In the genomic region with DNA sequence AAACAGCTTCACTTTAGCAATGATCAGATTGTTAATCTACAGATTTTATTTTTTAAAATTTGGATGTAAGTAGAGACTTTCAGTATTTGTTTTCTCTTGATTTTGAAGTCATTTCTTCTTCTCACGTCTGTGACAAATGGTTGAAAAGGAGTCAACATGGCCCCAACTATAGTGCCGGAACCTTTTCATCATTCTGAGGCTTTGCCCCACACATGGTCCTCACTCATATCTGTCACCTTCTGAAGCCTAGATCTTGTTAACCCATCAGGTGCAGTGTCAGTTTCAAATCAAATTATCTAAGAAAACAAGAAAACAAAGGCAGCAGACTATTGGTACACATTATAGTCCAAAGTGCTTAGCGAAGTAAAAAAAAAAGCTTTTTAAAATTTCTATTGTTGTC, we compare ENCODE assay signal across 24 cellular contexts.
"Had no signal": no experiment of that assay in that cellular context is flagged by ENCODE, and none has a peak within 500 bp of the region (broad histone marks: within the 10 kb centered on the region; RNA-seq: fewer than 3 reads in every experiment).

No MANE protein-coding gene starts in this region.

- H3K4me1 Mint-ChIP-seq: stimulated activated effector memory CD8-positive, alpha-beta T cell treated with anti-CD3 and anti-CD28 coated beads, Interleukin-12 subunit alpha, Interleukin-12 subunit beta, amount 100 ng/mL, for 72 hours; stimulated activated memory B cell treated with anti-CD40 and anti-IgM and Interleukin-4, amounts not matched to agents 10 μg/mL and 1 μg/mL and 100 μg/mL, for 72 hours had no signal

- DNase-seq: stimulated activated CD4-positive, alpha-beta T cell treated with anti-CD3 and anti-CD28 coated beads, Interleukin-2, amount 100 ng/mL, for 48 hours; stimulated activated CD4-positive, alpha-beta T cell treated with anti-CD3 and anti-CD28 coated beads, Interleukin-4, amount 100 ng/mL, for 1 hour; stimulated activated CD4-positive, alpha-beta T cell treated with anti-CD3 and anti-CD28 coated beads, Interleukin-4, amount 100 ng/mL, for 24 hours; stimulated activated CD4-positive, alpha-beta T cell treated with anti-CD3 and anti-CD28 coated beads, Interleukin-4, amount 100 ng/mL, for 4 hours; stimulated activated CD8-positive, alpha-beta memory T cell treated with anti-CD3 and anti-CD28 coated beads, Interleukin-4, amount 100 ng/mL, for 48 hours; stimulated activated naive B cell treated with anti-CD40 and anti-IgM and Interleukin-4, amounts not matched to agents 10 μg/mL and 1 μg/mL and 100 μg/mL, for 72 hours; stimulated activated naive CD4-positive, alpha-beta T cell; stimulated activated naive CD4-positive, alpha-beta T cell treated with Interleukin-2 at 50 U/mL for 16 hours; stimulated activated naive CD8-positive, alpha-beta T cell treated with anti-CD3 and anti-CD28 coated beads, Interleukin-15, amount 100 ng/mL, for 72 hours; stimulated activated naive CD8-positive, alpha-beta T cell treated with anti-CD3 and anti-CD28 coated beads, Interleukin-15, Interleukin-2, amounts not matched to agents 100 U/mL and 50 U/mL, for 24 hours; stomach; substantia nigra; testis; thyroid gland; tibial artery; transverse colon; trophoblast cell; upper lobe of left lung; upper lobe of right lung; uterus had no signal

- H3K4me3 Mint-ChIP-seq: stimulated activated effector memory CD8-positive, alpha-beta T cell treated with anti-CD3 and anti-CD28 coated beads, Interleukin-12 subunit alpha, Interleukin-12 subunit beta, amount 100 ng/mL, for 72 hours; stimulated activated memory B cell treated with anti-CD40 and anti-IgM and Interleukin-4, amounts not matched to agents 10 μg/mL and 1 μg/mL and 100 μg/mL, for 72 hours; stimulated activated naive B cell treated with anti-CD40 and anti-IgM and Interleukin-4, amounts not matched to agents 10 μg/mL and 1 μg/mL and 100 μg/mL, for 72 hours; stimulated activated naive CD8-positive, alpha-beta T cell treated with anti-CD3 and anti-CD28 coated beads, Interleukin-15, amount 100 ng/mL, for 72 hours; stimulated activated naive CD8-positive, alpha-beta T cell treated with anti-CD3 and anti-CD28 coated beads, Interleukin-15, Interleukin-2, amounts not matched to agents 100 ng/mL and 50 ng/mL, for 24 hours; type B pancreatic cell had no signal

- H3K36me3 Mint-ChIP-seq: stimulated activated effector memory CD8-positive, alpha-beta T cell treated with anti-CD3 and anti-CD28 coated beads, Interleukin-12 subunit alpha, Interleukin-12 subunit beta, amount 100 ng/mL, for 72 hours had no signal

- H3K9me3 Mint-ChIP-seq: stimulated activated effector memory CD8-positive, alpha-beta T cell treated with anti-CD3 and anti-CD28 coated beads, Interleukin-12 subunit alpha, Interleukin-12 subunit beta, amount 100 ng/mL, for 72 hours; stimulated activated memory B cell treated with anti-CD40 and anti-IgM and Interleukin-4, amounts not matched to agents 10 μg/mL and 1 μg/mL and 100 μg/mL, for 72 hours; stimulated activated naive B cell treated with anti-CD40 and anti-IgM and Interleukin-4, amounts not matched to agents 10 μg/mL and 1 μg/mL and 100 μg/mL, for 72 hours; stimulated activated naive CD8-positive, alpha-beta T cell treated with anti-CD3 and anti-CD28 coated beads, Interleukin-15, amount 100 ng/mL, for 72 hours; stimulated activated naive CD8-positive, alpha-beta T cell treated with anti-CD3 and anti-CD28 coated beads, Interleukin-15, Interleukin-2, amounts not matched to agents 100 ng/mL and 50 ng/mL, for 24 hours; type B pancreatic cell had no signal

- ATAC-seq: stimulated activated effector memory CD8-positive, alpha-beta T cell treated with anti-CD3 and anti-CD28 coated beads, Interleukin-12 subunit alpha, Interleukin-12 subunit beta, amount 100 ng/mL, for 72 hours; stimulated activated memory B cell treated with anti-CD40 and anti-IgM and Interleukin-4, amounts not matched to agents 10 μg/mL and 1 μg/mL and 100 μg/mL, for 72 hours; stimulated activated naive B cell treated with anti-CD40 and anti-IgM and Interleukin-4, amounts not matched to agents 10 μg/mL and 1 μg/mL and 100 μg/mL, for 72 hours; stimulated activated naive CD8-positive, alpha-beta T cell treated with anti-CD3 and anti-CD28 coated beads, Interleukin-15, amount 100 ng/mL, for 72 hours; stimulated activated naive CD8-positive, alpha-beta T cell treated with anti-CD3 and anti-CD28 coated beads, Interleukin-15, Interleukin-2, amounts not matched to agents 100 U/mL and 50 U/mL, for 24 hours; upper lobe of right lung had no signal

- H3K27ac Mint-ChIP-seq: stimulated activated effector memory CD8-positive, alpha-beta T cell treated with anti-CD3 and anti-CD28 coated beads, Interleukin-12 subunit alpha, Interleukin-12 subunit beta, amount 100 ng/mL, for 72 hours; stimulated activated memory B cell treated with anti-CD40 and anti-IgM and Interleukin-4, amounts not matched to agents 10 μg/mL and 1 μg/mL and 100 μg/mL, for 72 hours; stimulated activated naive B cell treated with anti-CD40 and anti-IgM and Interleukin-4, amounts not matched to agents 10 μg/mL and 1 μg/mL and 100 μg/mL, for 72 hours; stimulated activated naive CD8-positive, alpha-beta T cell treated with anti-CD3 and anti-CD28 coated beads, Interleukin-15, amount 100 ng/mL, for 72 hours; stimulated activated naive CD8-positive, alpha-beta T cell treated with anti-CD3 and anti-CD28 coated beads, Interleukin-15, Interleukin-2, amounts not matched to agents 100 ng/mL and 50 ng/mL, for 24 hours; type B pancreatic cell had no signal

- H3K27me3 Mint-ChIP-seq: stimulated activated memory B cell treated with anti-CD40 and anti-IgM and Interleukin-4, amounts not matched to agents 10 μg/mL and 1 μg/mL and 100 μg/mL, for 72 hours; stimulated activated naive B cell treated with anti-CD40 and anti-IgM and Interleukin-4, amounts not matched to agents 10 μg/mL and 1 μg/mL and 100 μg/mL, for 72 hours; stimulated activated naive CD8-positive, alpha-beta T cell treated with anti-CD3 and anti-CD28 coated beads, Interleukin-15, amount 100 ng/mL, for 72 hours; stimulated activated naive CD8-positive, alpha-beta T cell treated with anti-CD3 and anti-CD28 coated beads, Interleukin-15, Interleukin-2, amounts not matched to agents 100 ng/mL and 50 ng/mL, for 24 hours; type B pancreatic cell had no signal
